Comparison of ENCODE assay signal across 24 cellular contexts in the genomic region with DNA sequence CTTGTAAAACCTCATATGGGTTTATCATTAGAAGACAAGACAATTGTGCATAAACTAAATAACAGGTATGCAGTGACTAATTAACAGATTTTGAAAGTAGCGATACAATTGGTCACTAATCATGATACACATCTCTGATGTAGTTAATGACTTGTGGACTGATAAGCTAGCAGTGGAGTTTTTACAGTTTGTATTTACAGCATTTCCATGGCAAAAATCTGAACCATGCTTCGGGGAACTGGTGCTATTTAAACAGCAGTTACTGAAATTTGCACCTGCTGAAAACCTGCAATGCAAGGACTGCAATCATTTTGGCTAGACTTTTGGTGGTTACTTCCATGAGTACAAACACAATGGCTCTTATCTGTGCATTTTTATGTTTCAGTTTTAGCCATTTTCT.
"Had no signal": no experiment of that assay in that cellular context is flagged by ENCODE, and none has a peak within 500 bp of the region (broad histone marks: within the 10 kb centered on the region; RNA-seq: fewer than 3 reads in every experiment).

No MANE protein-coding gene starts in this region.

- H3K4me1 ChIP-seq: colonic mucosa, esophagus muscularis mucosa, esophagus squamous epithelium, foreskin keratinocyte, gastrocnemius medialis, gastroesophageal sphincter, heart left ventricle, heart right ventricle had no signal

- ATAC-seq: effector memory CD8-positive, alpha-beta T cell; esophagus mucosa; foreskin keratinocyte; gastrocnemius medialis; gastroesophageal sphincter; heart left ventricle; heart right ventricle had no signal

- H3K9me3 ChIP-seq: colonic mucosa, esophagus muscularis mucosa, esophagus squamous epithelium, gastrocnemius medialis, gastroesophageal sphincter had no signal

- DNase-seq: colonic mucosa; cortex of kidney; dermis blood vessel endothelial cell; dorsolateral prefrontal cortex; effector CD4-positive, alpha-beta T cell; effector CD8-positive, alpha-beta T cell; effector memory CD4-positive, alpha-beta T cell; effector memory CD8-positive, alpha-beta T cell; endodermal cell; erythroblast; esophagus squamous epithelium; foreskin fibroblast; foreskin keratinocyte; foreskin melanocyte; gastrocnemius medialis; glutamatergic neuron; head of caudate nucleus; heart left ventricle; heart right ventricle had no signal

- H3K4me3 ChIP-seq: colonic mucosa, coronary artery, dorsolateral prefrontal cortex, esophagus muscularis mucosa, esophagus squamous epithelium, gastrocnemius medialis, gastroesophageal sphincter, heart left ventricle, heart right ventricle had no signal

- H3K27ac ChIP-seq: colonic mucosa, coronary artery, dorsolateral prefrontal cortex, epithelial cell of prostate, esophagus muscularis mucosa, esophagus squamous epithelium, foreskin keratinocyte, gastrocnemius medialis, gastroesophageal sphincter, heart left ventricle, heart right ventricle had no signal

- H3K36me3 ChIP-seq: colonic mucosa, esophagus muscularis mucosa, esophagus squamous epithelium, gastrocnemius medialis, gastroesophageal sphincter, heart left ventricle, heart right ventricle had no signal

- H3K27me3 ChIP-seq: colonic mucosa, dorsolateral prefrontal cortex, esophagus muscularis mucosa, esophagus squamous epithelium, foreskin keratinocyte, gastrocnemius medialis, gastroesophageal sphincter, heart left ventricle, heart right ventricle had no signal
